17 cellular contexts compared by ENCODE assay signal in genomic region chr3:36095238-36095637, GRCh38.
DNase-seq lines count a peak whose midpoint lies in the region; ATAC-seq and TF ChIP-seq lines count a peak whose summit lies in the region.
"Had no signal": no experiment of that assay in that cellular context is flagged by ENCODE, and none has a peak within 500 bp of the region (broad histone marks: within the 10 kb centered on the region; RNA-seq: fewer than 3 reads in every experiment).

No MANE protein-coding gene starts in this region.

- H3K36me3 Mint-ChIP-seq in WTC11, result no peaks in the 10 kb centered on the region

- H3K27me3 Mint-ChIP-seq in WTC11 (ENCODE audit: low read depth), result no peaks in the 10 kb centered on the region

- H3K9me3 Mint-ChIP-seq in WTC11, result no peaks in the 10 kb centered on the region

- TF ChIP-seq CTCF in WTC11 (IDR thresholded peaks at IDR 0.05), result no peak

- POLR2A ChIA-PET in WTC11 (lab: Charles Lee), result no interaction called here

- peak; percentile 62 for ATAC-seq in HG02885 (IDR thresholded peaks at IDR 0.05; ENCODE audit: poor library complexity, unreplicated experiment)
- no peak for ATAC-seq in WTC11
- no peak for ATAC-seq in HG03457 (IDR thresholded peaks at IDR 0.05; ENCODE audit: unreplicated experiment)

- no peak overlapping the region for H3K27ac Mint-ChIP-seq in WTC11

- H3K4me3 Mint-ChIP-seq in WTC11, result no peak overlapping the region

- H3K4me1 Mint-ChIP-seq in WTC11, result no peaks in the 10 kb centered on the region

- CTCF ChIA-PET in WTC11 (lab: Charles Lee), result no interaction called here

- DNase-seq in SIG-M5 treated with dmso at 0.1 percent for 504 hours (lab: John Stamatoyannopoulos, UW; ENCODE audit: unreplicated experiment) (peak; percentile 26), SIG-M5 (lab: John Stamatoyannopoulos, UW) (no peak), NOMO-1 treated with DMSO at 0.1 percent for 48 hours (lab: John Stamatoyannopoulos, UW; ENCODE audit: unreplicated experiment) (peak; percentile 68), SHP77 treated with DMSO at 0.1 percent for 48 hours (lab: John Stamatoyannopoulos, UW) (no peak), WTC11 (ENCODE audit: low spot score) (no peak)
- no peak for DNase-seq in stimulated activated CD4-positive, alpha-beta T cell treated with anti-CD3 and anti-CD28 coated beads, Interleukin-4, amount 100 ng/mL, for 4 hours
- DNase-seq: activated CD4-positive, alpha-beta T cell treated with anti-CD3 and anti-CD28 coated beads for 4 hours; activated naive CD4-positive, alpha-beta T cell treated with anti-CD3 and anti-CD28 coated beads, Interleukin-2, amount 50 U/mL, for 16 hours; brain microvascular endothelial cell; DMS79; effector CD8-positive, alpha-beta T cell; hypothalamus; NCI-H1105 treated with DMSO at 0.1 percent for 48 hours; NCI-H2171; NCI-H82 had no signal

TF ChIP-seq in WTC11, 78 proteins besides CTCF, POLR2A, EP300 and RAD21:
- TF ChIP-seq KAT7 (CRISPR knock-in tag; IDR thresholded peaks at IDR 0.05; ENCODE audit: borderline replicate concordance), result no peak
- TF ChIP-seq ZSCAN18 (CRISPR knock-in tag; IDR thresholded peaks at IDR 0.05), result no peak
- TF ChIP-seq JUN (CRISPR knock-in tag; IDR thresholded peaks at IDR 0.05), result no peak
- TF ChIP-seq ERG (CRISPR knock-in tag; IDR thresholded peaks at IDR 0.05), result no peak
- TF ChIP-seq NR2C2 (CRISPR knock-in tag; IDR thresholded peaks at IDR 0.05), result no peak
- TF ChIP-seq CDX4 (CRISPR knock-in tag; IDR thresholded peaks at IDR 0.05; ENCODE audit: borderline replicate concordance), result no peak
- no peak for TF ChIP-seq ZMAT4 (CRISPR knock-in tag; IDR thresholded peaks at IDR 0.05)
- TF ChIP-seq ATF1 (CRISPR knock-in tag; IDR thresholded peaks at IDR 0.05), result no peak
- no peak for TF ChIP-seq ZBTB21 (CRISPR knock-in tag; IDR thresholded peaks at IDR 0.05; ENCODE audit: borderline replicate concordance)
- TF ChIP-seq SMAD4 (CRISPR knock-in tag; IDR thresholded peaks at IDR 0.05), result no peak
- TF ChIP-seq SP1 (CRISPR knock-in tag; conservative IDR thresholded peaks at IDR 0.05), result no peak
- no peak for TF ChIP-seq ZNF416 (CRISPR knock-in tag; IDR thresholded peaks at IDR 0.05)

Comparison
In these comparisons a context has a peak if more than half of its experiments do, and no peak if none do; other contexts are left out.
1. DNase-seq: peak in SIG-M5 treated with dmso at 0.1 percent for 504 hours (single experiment) and NOMO-1 treated with DMSO at 0.1 percent for 48 hours (single experiment); none in SIG-M5 (single experiment), stimulated activated CD4-positive, alpha-beta T cell treated with anti-CD3 and anti-CD28 coated beads, Interleukin-4, amount 100 ng/mL, for 4 hours (0 of 2), SHP77 treated with DMSO at 0.1 percent for 48 hours (single experiment) and WTC11 (single experiment).